In genomic region chr6:85612690-85613474, GRCh38 we compare ENCODE assay signal across 14 cellular contexts.
"Had no signal": no experiment of that assay in that cellular context is flagged by ENCODE, and none has a peak within 500 bp of the region (broad histone marks: within the 10 kb centered on the region; RNA-seq: fewer than 3 reads in every experiment).

No MANE protein-coding gene starts in this region.

- H3K27ac ChIP-seq: adrenal gland, epithelial cell of prostate, neural progenitor cell, parathyroid adenoma, tibial nerve, vagina had no signal

- H3K4me3 Mint-ChIP-seq: effector memory CD8-positive, alpha-beta T cell; neural progenitor cell had no signal

- H3K27ac Mint-ChIP-seq: effector memory CD8-positive, alpha-beta T cell; neural progenitor cell had no signal

- H3K4me1 Mint-ChIP-seq: neural progenitor cell had no signal

- H3K9me3 ChIP-seq: adrenal gland, tibial nerve, vagina had no signal

- H3K4me1 ChIP-seq: adrenal gland, neural progenitor cell, parathyroid adenoma, tibial nerve had no signal

- ATAC-seq: effector memory CD8-positive, alpha-beta T cell; left ventricle myocardium superior; right cardiac atrium had no signal

- H3K9ac ChIP-seq: neural progenitor cell, parathyroid adenoma had no signal

- FAIRE-seq: TTC549 had no signal

- H3K4me3 ChIP-seq: adrenal gland, neural progenitor cell, smooth muscle cell, tibial nerve, vagina had no signal

- H2AFZ ChIP-seq: neural progenitor cell, parathyroid adenoma had no signal

- H3K79me2 ChIP-seq: parathyroid adenoma had no signal

- H3K9me3 Mint-ChIP-seq: effector memory CD8-positive, alpha-beta T cell; neural progenitor cell had no signal

- H3K27me3 Mint-ChIP-seq: effector memory CD8-positive, alpha-beta T cell had no signal

- H3K27me3 ChIP-seq: adrenal gland, neural progenitor cell, tibial nerve, vagina had no signal

- H3K4me2 ChIP-seq: neural progenitor cell, smooth muscle cell had no signal

- DNase-seq: activated naive CD4-positive, alpha-beta T cell treated with Interleukin-2 at 50 U/mL for 16 hours; adrenal gland; central memory CD4-positive, alpha-beta T cell; effector memory CD8-positive, alpha-beta T cell; left ventricle myocardium superior; right cardiac atrium; T-helper 2 cell had no signal
